8 cellular contexts compared by ENCODE assay signal in genomic region chr11:78079232-78080083, GRCh38. TPM values are rescaled to one million over a fixed set of nuclear protein-coding genes. Genes with fewer than 3 reads are reported as not detected.
DNase-seq lines count a peak whose midpoint lies in the region; ATAC-seq and TF ChIP-seq lines count a peak whose summit lies in the region.

TSS of gene NDUFC2 (minus strand) at chr11:78079862. CDS start at chr11:78079744, 118 bp downstream.

- peak within 1 kb of the TSS; percentile 62 to 65 for H3K27ac Mint-ChIP-seq in natural killer cell treated with Interleukin-12 subunit alpha and Interleukin-12 subunit beta and Interleukin-15 and Interleukin-18, amount 100 ng/mL, for 72 hours

- CTCF ChIA-PET in RWPE1 (lab: Yijun Ruan, JAX): interaction anchor here (0.6 kb wide), 1 partner anchor 26 kb away, joined by 4 read pairs; no protein-coding TSS in a partner anchor

- H3K9me3 Mint-ChIP-seq in natural killer cell treated with Interleukin-12 subunit alpha and Interleukin-12 subunit beta and Interleukin-15 and Interleukin-18, amount 100 ng/mL, for 72 hours: no peaks in the 10 kb centered on the region

- no peaks in the 10 kb centered on the region for H3K36me3 Mint-ChIP-seq in natural killer cell treated with Interleukin-12 subunit alpha and Interleukin-12 subunit beta and Interleukin-15 and Interleukin-18, amount 100 ng/mL, for 72 hours

- peaks cover 40 to 45% of the 10 kb centered on the region in 2 donors for H3K4me1 Mint-ChIP-seq in natural killer cell treated with Interleukin-12 subunit alpha and Interleukin-12 subunit beta and Interleukin-15 and Interleukin-18, amount 100 ng/mL, for 72 hours (ENCODE audit: low read depth in 2 of 2)

- H3K27ac ChIP-seq in RWPE1: peak within 1 kb of the TSS; percentile 78

- no peak for TF ChIP-seq CTCF in RWPE1 (conservative IDR thresholded peaks at IDR 0.05; ENCODE audit: low read depth)
- no peak for TF ChIP-seq CTCF in fibroblast of the aortic adventitia (IDR thresholded peaks at IDR 0.05; ENCODE audit: insufficient read depth, low read length)

- DNase-seq in DMS79 (lab: John Stamatoyannopoulos, UW) (peak; percentile 98), KG1 (lab: John Stamatoyannopoulos, UW) (peak; percentile 87), RWPE1 (ENCODE audit: low spot score) (peak; percentile 72), fibroblast of the aortic adventitia (ENCODE audit: low read depth) (peak; percentile 88)
- peak; percentile 59 for DNase-seq in activated effector memory CD4-positive, alpha-beta T cell treated with Interleukin-2 at 50 U/mL for 16 hours
- DNase-seq in natural killer cell treated with Interleukin-12 subunit alpha and Interleukin-12 subunit beta and Interleukin-15 and Interleukin-18, amount 100 ng/mL, for 72 hours (ENCODE audit: low spot score): peak; percentile 82
- DNase-seq in stimulated activated naive CD4-positive, alpha-beta T cell treated with Interleukin-2 at 50 U/mL for 16 hours (lab: John Stamatoyannopoulos, UW): peak; percentile 55

- H3K27me3 Mint-ChIP-seq in natural killer cell treated with Interleukin-12 subunit alpha and Interleukin-12 subunit beta and Interleukin-15 and Interleukin-18, amount 100 ng/mL, for 72 hours: no peaks in the 10 kb centered on the region

- ATAC-seq in GM21717 (IDR thresholded peaks at IDR 0.05; ENCODE audit: unreplicated experiment): peak; percentile 86
- peak; percentile 90 to 91 for ATAC-seq in natural killer cell treated with Interleukin-12 subunit alpha and Interleukin-12 subunit beta and Interleukin-15 and Interleukin-18, amount 100 ng/mL, for 72 hours

- peak within 1 kb of the TSS; percentile 92 for H3K4me3 Mint-ChIP-seq in natural killer cell treated with Interleukin-12 subunit alpha and Interleukin-12 subunit beta and Interleukin-15 and Interleukin-18, amount 100 ng/mL, for 72 hours

- peak within 1 kb of the TSS; percentile 83 for H3K4me3 ChIP-seq in fibroblast of the aortic adventitia (ENCODE audit: low read depth, low read length)

- POLR2A ChIA-PET in RWPE1 (lab: Yijun Ruan, JAX; ENCODE audit: low non-redundant PET): no interaction called here

RNA-seq across cellular contexts. Expression of gene NDUFC2, which starts in this region (rescaled TPM):
- total RNA-seq in fibroblast of the aortic adventitia (ENCODE audit: low replicate concordance): 91.9 and 103 TPM in 2 replicates
- 100 to 1,000 TPM; 174 to 187 TPM for total RNA-seq in natural killer cell treated with Interleukin-12 subunit alpha and Interleukin-12 subunit beta and Interleukin-15 and Interleukin-18, amount 100 ng/mL, for 72 hours

Comparison
In these comparisons a context has a peak if more than half of its experiments do, and no peak if none do; other contexts are left out.
1. Peak in every context shown above with its lines: DNase-seq, ATAC-seq, H3K4me3 ChIP-seq and H3K27ac ChIP-seq.